Comparison of ENCODE assay signal across 8 cellular contexts in genomic region chr19:12792048-12792852, GRCh38. TPM values are rescaled to one million over a fixed set of nuclear protein-coding genes. Genes with fewer than 3 reads are reported as not detected.
DNase-seq lines count a peak whose midpoint lies in the region; ATAC-seq lines count a peak whose summit lies in the region.

No MANE protein-coding gene starts in this region.

- DNase-seq in Daoy (ENCODE audit: low read depth) (peak; percentile 85), MG63 (peak; percentile 85), T-helper 2 cell (peak; percentile 42 to 92 (median 63)), astrocyte of the hippocampus (ENCODE audit: low read depth, low spot score) (peak; percentile 67), 8988T (no peak)

- H3K36me3 ChIP-seq in MG63 (peaks cover 16% of the 10 kb centered on the region), skeletal muscle satellite cell (ENCODE audit: insufficient read depth, low read length) (peaks cover 10% of the 10 kb centered on the region)

- H3K9ac ChIP-seq in skeletal muscle satellite cell (ENCODE audit: low read depth, low read length) = peak overlapping the region; percentile 98

- H3K27me3 ChIP-seq in MG63 = no peaks in the 10 kb centered on the region
- no peaks in the 10 kb centered on the region for H3K27me3 ChIP-seq in skeletal muscle satellite cell (ENCODE audit: control insufficient read depth, insufficient read depth, low read length)

- peak overlapping the region; percentile 91 for H3K4me2 ChIP-seq in skeletal muscle satellite cell (ENCODE audit: low read length)

- ATAC-seq in HG02885 (IDR thresholded peaks at IDR 0.05; ENCODE audit: poor library complexity, unreplicated experiment) = no peak

- peaks cover 43% of the 10 kb centered on the region for H3K4me1 ChIP-seq in skeletal muscle satellite cell (ENCODE audit: control insufficient read depth, insufficient read depth, low read length)

- H3K9me3 ChIP-seq in MG63 (no peaks in the 10 kb centered on the region), skeletal muscle satellite cell (replicated peaks; ENCODE audit: low read length) (no peaks in the 10 kb centered on the region)

- peak overlapping the region; percentile 89 for H3K4me3 ChIP-seq in MG63
- peak overlapping the region; percentile 69 for H3K4me3 ChIP-seq in iPS-11a (ENCODE audit: low read depth, low read length)
- H3K4me3 ChIP-seq in skeletal muscle satellite cell (ENCODE audit: low read length) = peak overlapping the region; percentile 96

RNA-seq across cellular contexts. Expression of gene JUNB, which starts 1.0 kb away (rescaled TPM):
- 61.6 and 66.6 TPM in 2 replicates for total RNA-seq in Daoy (2014; rRNA removed; shearing (Covaris generic))
- 82.5 and 125 TPM in 2 replicates for total RNA-seq in MG63 (2014; rRNA removed; shearing (Covaris generic); ENCODE audit: low replicate concordance)
- total RNA-seq in skeletal muscle satellite cell (2012; rRNA removed) = 103 and 132 TPM in 2 replicates

RNA-seq across cellular contexts. Expression of gene PRDX2, which starts 9.3 kb away (rescaled TPM):
- total RNA-seq in Daoy (2014; rRNA removed; shearing (Covaris generic)) = 81.7 and 99.3 TPM in 2 replicates
- 279 and 325 TPM in 2 replicates for total RNA-seq in MG63 (2014; rRNA removed; shearing (Covaris generic); ENCODE audit: low replicate concordance)
- 112 and 139 TPM in 2 replicates for total RNA-seq in skeletal muscle satellite cell (2012; rRNA removed)

RNA-seq across cellular contexts. Expression of gene THSD8, which starts 9.6 kb away (rescaled TPM):
- total RNA-seq in Daoy (2014; rRNA removed; shearing (Covaris generic)) = not detected in 2 replicates
- 0.99 TPM in 1 of 2 replicates, not detected in the other for total RNA-seq in MG63 (2014; rRNA removed; shearing (Covaris generic); ENCODE audit: low replicate concordance)
- total RNA-seq in skeletal muscle satellite cell (2012; rRNA removed) = not detected in 2 replicates

RNA-seq across cellular contexts. Expression of gene RNASEH2A, which starts 14.1 kb away (rescaled TPM):
- 75.8 and 76.9 TPM in 2 replicates for total RNA-seq in Daoy (2014; rRNA removed; shearing (Covaris generic))
- total RNA-seq in MG63 (2014; rRNA removed; shearing (Covaris generic); ENCODE audit: low replicate concordance) = 153 and 219 TPM in 2 replicates
- 25.6 and 28.4 TPM in 2 replicates for total RNA-seq in skeletal muscle satellite cell (2012; rRNA removed)

RNA-seq across cellular contexts. Expression of gene HOOK2, which starts 16.9 kb away (rescaled TPM):
- total RNA-seq in Daoy (2014; rRNA removed; shearing (Covaris generic)) = 5.1 and 11.0 TPM in 2 replicates
- 23.1 and 48.2 TPM in 2 replicates for total RNA-seq in MG63 (2014; rRNA removed; shearing (Covaris generic); ENCODE audit: low replicate concordance)
- 9.1 and 12.2 TPM in 2 replicates for total RNA-seq in skeletal muscle satellite cell (2012; rRNA removed)
